In the genomic region with DNA sequence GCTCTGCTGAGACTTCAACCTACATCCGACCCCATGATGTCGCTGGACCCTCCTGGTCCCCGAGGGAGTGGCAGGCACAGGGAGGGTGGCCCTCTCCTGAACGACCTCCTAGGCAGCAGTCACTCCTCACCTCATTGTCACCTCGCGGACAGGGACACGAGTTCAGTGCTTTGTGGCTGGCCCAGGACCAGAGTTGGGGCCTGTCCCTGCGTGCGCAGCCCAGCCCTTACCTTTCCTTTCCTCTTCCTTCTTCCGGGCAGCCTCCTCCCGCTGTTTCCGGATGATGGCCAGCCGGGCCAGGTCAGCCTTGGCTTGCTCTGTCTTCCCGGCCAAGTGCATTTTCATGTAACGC, we compare ENCODE assay signal across 1 cellular context.
TF ChIP-seq lines count a peak whose summit lies in the region.

No MANE protein-coding gene starts in this region.

TF ChIP-seq in WTC11, 78 proteins besides CTCF, POLR2A, EP300 and RAD21 (continued from another document):
- TF ChIP-seq, protein P1, sequence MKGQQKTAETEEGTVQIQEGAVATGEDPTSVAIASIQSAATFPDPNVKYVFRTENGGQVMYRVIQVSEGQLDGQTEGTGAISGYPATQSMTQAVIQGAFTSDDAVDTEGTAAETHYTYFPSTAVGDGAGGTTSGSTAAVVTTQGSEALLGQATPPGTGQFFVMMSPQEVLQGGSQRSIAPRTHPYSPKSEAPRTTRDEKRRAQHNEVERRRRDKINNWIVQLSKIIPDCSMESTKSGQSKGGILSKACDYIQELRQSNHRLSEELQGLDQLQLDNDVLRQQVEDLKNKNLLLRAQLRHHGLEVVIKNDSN (CRISPR knock-in tag; IDR thresholded peaks at IDR 0.05): no peak
- no peak for TF ChIP-seq FOXP4 (CRISPR knock-in tag; IDR thresholded peaks at IDR 0.05)
- TF ChIP-seq, protein P2, sequence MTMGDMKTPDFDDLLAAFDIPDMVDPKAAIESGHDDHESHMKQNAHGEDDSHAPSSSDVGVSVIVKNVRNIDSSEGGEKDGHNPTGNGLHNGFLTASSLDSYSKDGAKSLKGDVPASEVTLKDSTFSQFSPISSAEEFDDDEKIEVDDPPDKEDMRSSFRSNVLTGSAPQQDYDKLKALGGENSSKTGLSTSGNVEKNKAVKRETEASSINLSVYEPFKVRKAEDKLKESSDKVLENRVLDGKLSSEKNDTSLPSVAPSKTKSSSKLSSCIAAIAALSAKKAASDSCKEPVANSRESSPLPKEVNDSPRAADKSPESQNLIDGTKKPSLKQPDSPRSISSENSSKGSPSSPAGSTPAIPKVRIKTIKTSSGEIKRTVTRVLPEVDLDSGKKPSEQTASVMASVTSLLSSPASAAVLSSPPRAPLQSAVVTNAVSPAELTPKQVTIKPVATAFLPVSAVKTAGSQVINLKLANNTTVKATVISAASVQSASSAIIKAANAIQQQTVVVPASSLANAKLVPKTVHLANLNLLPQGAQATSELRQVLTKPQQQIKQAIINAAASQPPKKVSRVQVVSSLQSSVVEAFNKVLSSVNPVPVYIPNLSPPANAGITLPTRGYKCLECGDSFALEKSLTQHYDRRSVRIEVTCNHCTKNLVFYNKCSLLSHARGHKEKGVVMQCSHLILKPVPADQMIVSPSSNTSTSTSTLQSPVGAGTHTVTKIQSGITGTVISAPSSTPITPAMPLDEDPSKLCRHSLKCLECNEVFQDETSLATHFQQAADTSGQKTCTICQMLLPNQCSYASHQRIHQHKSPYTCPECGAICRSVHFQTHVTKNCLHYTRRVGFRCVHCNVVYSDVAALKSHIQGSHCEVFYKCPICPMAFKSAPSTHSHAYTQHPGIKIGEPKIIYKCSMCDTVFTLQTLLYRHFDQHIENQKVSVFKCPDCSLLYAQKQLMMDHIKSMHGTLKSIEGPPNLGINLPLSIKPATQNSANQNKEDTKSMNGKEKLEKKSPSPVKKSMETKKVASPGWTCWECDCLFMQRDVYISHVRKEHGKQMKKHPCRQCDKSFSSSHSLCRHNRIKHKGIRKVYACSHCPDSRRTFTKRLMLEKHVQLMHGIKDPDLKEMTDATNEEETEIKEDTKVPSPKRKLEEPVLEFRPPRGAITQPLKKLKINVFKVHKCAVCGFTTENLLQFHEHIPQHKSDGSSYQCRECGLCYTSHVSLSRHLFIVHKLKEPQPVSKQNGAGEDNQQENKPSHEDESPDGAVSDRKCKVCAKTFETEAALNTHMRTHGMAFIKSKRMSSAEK (CRISPR knock-in tag; IDR thresholded peaks at IDR 0.05; ENCODE audit: borderline replicate concordance): no peak
- no peak for TF ChIP-seq GRHL2 (CRISPR knock-in tag; IDR thresholded peaks at IDR 0.05; ENCODE audit: insufficient replicate concordance, severe bottlenecking)
- TF ChIP-seq KAT7 (CRISPR knock-in tag; IDR thresholded peaks at IDR 0.05; ENCODE audit: borderline replicate concordance): no peak
- no peak for TF ChIP-seq CREM (CRISPR knock-in tag; IDR thresholded peaks at IDR 0.05)
- TF ChIP-seq CREB1 (CRISPR knock-in tag; IDR thresholded peaks at IDR 0.05): no peak
- no peak for TF ChIP-seq GTF2I (CRISPR knock-in tag; conservative IDR thresholded peaks at IDR 0.05)
- TF ChIP-seq SMAD4 (CRISPR knock-in tag; IDR thresholded peaks at IDR 0.05): no peak
- no peak for TF ChIP-seq NR3C1 (CRISPR knock-in tag; conservative IDR thresholded peaks at IDR 0.05; ENCODE audit: low read depth)
